20 cellular contexts compared by ENCODE assay signal in the genomic region with DNA sequence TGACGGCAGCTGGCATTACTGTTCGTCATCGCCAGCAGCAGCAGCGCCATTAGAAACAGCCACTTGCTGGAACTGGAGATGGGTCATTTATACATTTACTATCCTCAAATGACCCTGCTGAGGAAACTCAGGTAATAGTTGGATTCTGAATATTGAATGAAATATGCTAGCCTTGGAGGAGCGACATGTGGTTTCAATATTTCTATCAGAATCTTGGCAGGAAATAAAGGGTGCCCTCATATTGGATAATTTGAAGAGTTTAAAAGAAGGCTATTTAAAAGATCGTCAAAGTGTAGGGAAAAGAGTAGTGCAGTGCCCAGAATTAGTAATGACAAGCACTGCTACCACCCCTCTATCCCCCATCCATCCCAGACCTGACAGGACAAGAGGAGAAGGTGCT.
"Had no signal": no experiment of that assay in that cellular context is flagged by ENCODE, and none has a peak within 500 bp of the region (broad histone marks: within the 10 kb centered on the region; RNA-seq: fewer than 3 reads in every experiment).

No MANE protein-coding gene starts in this region.

- H3K4me3 Mint-ChIP-seq: naive thymus-derived CD8-positive, alpha-beta T cell; stimulated activated effector memory CD8-positive, alpha-beta T cell treated with anti-CD3 and anti-CD28 coated beads, Interleukin-12 subunit alpha, Interleukin-12 subunit beta, amount 100 ng/mL, for 72 hours; type B pancreatic cell had no signal

- H3K4me1 ChIP-seq: gastrocnemius medialis, lower lobe of right lung, parathyroid adenoma, sigmoid colon, stomach, tibial artery had no signal

- H3K36me3 ChIP-seq: gastrocnemius medialis, lower lobe of right lung, neutrophil, sigmoid colon, stomach, tibial artery had no signal

- H3K4me1 Mint-ChIP-seq: stimulated activated effector memory CD8-positive, alpha-beta T cell treated with anti-CD3 and anti-CD28 coated beads, Interleukin-12 subunit alpha, Interleukin-12 subunit beta, amount 100 ng/mL, for 72 hours had no signal

- ATAC-seq: gastrocnemius medialis; left ventricle myocardium superior; naive thymus-derived CD8-positive, alpha-beta T cell had no signal

- H2AFZ ChIP-seq: parathyroid adenoma had no signal

- H3K9me3 Mint-ChIP-seq: naive thymus-derived CD8-positive, alpha-beta T cell; stimulated activated effector memory CD8-positive, alpha-beta T cell treated with anti-CD3 and anti-CD28 coated beads, Interleukin-12 subunit alpha, Interleukin-12 subunit beta, amount 100 ng/mL, for 72 hours; type B pancreatic cell had no signal

- H3K27me3 ChIP-seq: dorsolateral prefrontal cortex, gastrocnemius medialis, neutrophil, sigmoid colon, stomach, tibial artery had no signal

- H3K27me3 Mint-ChIP-seq: progenitor cell of endocrine pancreas had no signal

- FAIRE-seq: colon, keratinocyte had no signal

- DNase-seq: dorsolateral prefrontal cortex; effector CD4-positive, alpha-beta T cell; gastrocnemius medialis; head of caudate nucleus; left ventricle myocardium superior; naive thymus-derived CD8-positive, alpha-beta T cell; sigmoid colon; stimulated activated CD4-positive, alpha-beta T cell treated with anti-CD3 and anti-CD28 coated beads, Interleukin-2, amount 100 ng/mL, for 24 hours; stimulated activated CD4-positive, alpha-beta T cell treated with anti-CD3 and anti-CD28 coated beads, Interleukin-4, amount 100 ng/mL, for 24 hours; stimulated activated naive CD4-positive, alpha-beta T cell treated with Interleukin-2 at 50 U/mL for 16 hours; stomach; tibial artery had no signal

- H3K27ac ChIP-seq: dorsolateral prefrontal cortex, gastrocnemius medialis, lower lobe of right lung, neutrophil, parathyroid adenoma, sigmoid colon, stomach, tibial artery had no signal

- H3K79me2 ChIP-seq: parathyroid adenoma had no signal

- H3K36me3 Mint-ChIP-seq: naive thymus-derived CD8-positive, alpha-beta T cell; stimulated activated effector memory CD8-positive, alpha-beta T cell treated with anti-CD3 and anti-CD28 coated beads, Interleukin-12 subunit alpha, Interleukin-12 subunit beta, amount 100 ng/mL, for 72 hours; type B pancreatic cell had no signal

- H3K9ac ChIP-seq: parathyroid adenoma had no signal

- H3K9me3 ChIP-seq: gastrocnemius medialis, lower lobe of right lung, neutrophil, sigmoid colon, stomach, tibial artery had no signal

- H3K4me3 ChIP-seq: dorsolateral prefrontal cortex, gastrocnemius medialis, lower lobe of right lung, sigmoid colon, stomach, tibial artery had no signal

- H3K27ac Mint-ChIP-seq: naive thymus-derived CD8-positive, alpha-beta T cell; progenitor cell of endocrine pancreas; stimulated activated effector memory CD8-positive, alpha-beta T cell treated with anti-CD3 and anti-CD28 coated beads, Interleukin-12 subunit alpha, Interleukin-12 subunit beta, amount 100 ng/mL, for 72 hours; type B pancreatic cell had no signal
